8 cellular contexts compared by ENCODE assay signal in genomic region chr6:34887753-34888440, GRCh38. TPM values are rescaled to one million over a fixed set of nuclear protein-coding genes. Genes with fewer than 3 reads are reported as not detected.
A peak's percentile ranks its signal among the peaks of the same experiment; 100 is the strongest.
DNase-seq lines count a peak whose midpoint lies in the region; ATAC-seq, FAIRE-seq and TF ChIP-seq lines count a peak whose summit lies in the region.

TAF11 (minus strand) TSS chr6:34888042; CDS start chr6:34887957, 85 bp downstream.

- peak within 1 kb of the TSS; percentile 97 for H3K4me2 ChIP-seq in keratinocyte (ENCODE audit: control insufficient read depth, extremely low read depth, insufficient read depth, low read depth, low read length)

- dilution Hi-C loops in keratinocyte (cut with MboI; ENCODE audit: extremely low pct_ligation_motif_present, low sequenced_read_pairs) = no loop called here

- peak; percentile 76 for ATAC-seq in HG03442 (IDR thresholded peaks at IDR 0.05; ENCODE audit: unreplicated experiment)

- peaks cover 7% of the 10 kb centered on the region for H4K20me1 ChIP-seq in keratinocyte (ENCODE audit: control insufficient read depth, extremely low read depth, insufficient read depth, low read length)

- H3K4me1 ChIP-seq in keratinocyte (ENCODE audit: control insufficient read depth, extremely low read depth, insufficient read depth, low read length) = peaks cover 27% of the 10 kb centered on the region

- H3K27me3 ChIP-seq in keratinocyte (ENCODE audit: control insufficient read depth, extremely low read depth, insufficient read depth, low read length) = no peaks in the 10 kb centered on the region

- H3K9ac ChIP-seq in keratinocyte (ENCODE audit: control insufficient read depth, extremely low read depth, insufficient read depth, low read length) = peak within 1 kb of the TSS; percentile 88

- H2AFZ ChIP-seq in keratinocyte (ENCODE audit: control insufficient read depth, low read length) = peak within 1 kb of the TSS; percentile 87

- TF ChIP-seq CTCF in AG10803 (conservative IDR thresholded peaks at IDR 0.05; ENCODE audit: low read length) (no peak), keratinocyte (optimal IDR thresholded peaks at IDR 0.05 in 1 of 3, IDR thresholded peaks at IDR 0.05 in 1 of 3, conservative IDR thresholded peaks at IDR 0.05 in 1 of 3; ENCODE audit: extremely low read depth in 1 of 3, insufficient read depth in 2 of 3, low read length in 3 of 3) (no peak)

- FAIRE-seq in keratinocyte (lab: Jason Lieb, UNC) = peak; percentile 29

- peaks cover 3% of the 10 kb centered on the region for H3K9me1 ChIP-seq in keratinocyte (ENCODE audit: control insufficient read depth, extremely low read depth, insufficient read depth, low read length)

- H3K79me2 ChIP-seq in keratinocyte (ENCODE audit: control insufficient read depth, insufficient read depth, low read length) = peaks cover 64% of the 10 kb centered on the region

- no peaks in the 10 kb centered on the region for H3K9me3 ChIP-seq in keratinocyte (ENCODE audit: control insufficient read depth, low read depth, low read length)

- peak within 1 kb of the TSS; percentile 94 for H3K4me3 ChIP-seq in AG10803 (ENCODE audit: low read length)
- peak within 1 kb of the TSS; percentile 75 to 100 (median 83) for H3K4me3 ChIP-seq in keratinocyte (ENCODE audit: control insufficient read depth in 2 of 3, extremely low read depth in 1 of 3, insufficient read depth in 2 of 3, low read depth in 1 of 3, low read length in 3 of 3)

- peak; percentile 93 for DNase-seq in AG10803 (ENCODE audit: low read depth)
- DNase-seq in GM19238 (ENCODE audit: insufficient read length, low spot score) = peak; percentile 80
- DNase-seq in NCI-H524 (lab: John Stamatoyannopoulos, UW) = peak; percentile 88 to 92
- DNase-seq in activated CD4-positive, alpha-beta T cell treated with anti-CD3 and anti-CD28 coated beads for 24 hours (ENCODE audit: low read depth in 2 of 2) = peak; percentile 75 to 87
- DNase-seq in cerebellum (ENCODE audit: low spot score) = peak; percentile 88
- DNase-seq in keratinocyte (ENCODE audit: low read depth, low spot score) = peak; percentile 74
- peak; percentile 84 to 86 (median 85) for DNase-seq in stimulated activated CD4-positive, alpha-beta T cell treated with anti-CD3 and anti-CD28 coated beads, Interleukin-12 subunit alpha, Interleukin-12 subunit beta, amount 100 ng/mL, for 48 hours (ENCODE audit: low read depth in 2 of 3, low spot score in 1 of 3)

- no peaks in the 10 kb centered on the region for H3K36me3 ChIP-seq in keratinocyte (ENCODE audit: control insufficient read depth in 2 of 2, extremely low read depth in 1 of 2, insufficient read depth in 2 of 2, low read length in 2 of 2)

- H3K27ac ChIP-seq in keratinocyte (ENCODE audit: control insufficient read depth, insufficient read depth, low read length) = peak within 1 kb of the TSS; percentile 92

RNA-seq across cellular contexts. Expression of gene TAF11, which starts in this region (rescaled TPM):
- total RNA-seq in cerebellum = 20.1 TPM
- polyA plus RNA-seq in keratinocyte = 21.4 to 31.5 TPM (median 24.2 TPM) in 3 replicates
- polyA plus RNA-seq in keratinocyte (2011; ENCODE audit: low read depth) = 23.2 TPM
- polyA plus RNA-seq in keratinocyte (2011; cell fraction: cytosol; rRNA removed) = 20.1 and 31.2 TPM in 2 replicates
- 26.9 and 31.6 TPM in 2 replicates for polyA plus RNA-seq in keratinocyte (2011; cell fraction: nucleus; rRNA removed)
- 17.7 and 24.1 TPM in 2 replicates for polyA plus RNA-seq in keratinocyte (2012; ENCODE audit: low replicate concordance)
- 4.5 to 9.3 TPM (median 5.4 TPM) in 3 replicates for polyA minus RNA-seq in keratinocyte
- 12.5 TPM for polyA minus RNA-seq in keratinocyte (2011; cell fraction: cytosol; rRNA and poly(A)+ RNA removed)
- 3.9 and 6.9 TPM in 2 replicates for polyA minus RNA-seq in keratinocyte (2011; cell fraction: nucleus; rRNA and poly(A)+ RNA removed)

Comparison
In these comparisons a context has a peak if more than half of its experiments do, and no peak if none do; other contexts are left out.
1. Peak in every context shown above with its lines: DNase-seq, ATAC-seq, H3K4me3 ChIP-seq and H3K27ac ChIP-seq.